1 cellular context compared by ENCODE assay signal in genomic region chr16:88193706-88194396, GRCh38.
TF ChIP-seq lines count a peak whose summit lies in the region.

No MANE protein-coding gene starts in this region.

TF ChIP-seq in H1, 55 proteins besides CTCF, POLR2A, EP300 and RAD21:
- TF ChIP-seq CREB1 (IDR thresholded peaks at IDR 0.05) = 0 out of 2 replicates have a peak, but pooled peaks have one; percentile 17
- TF ChIP-seq, protein P1, sequence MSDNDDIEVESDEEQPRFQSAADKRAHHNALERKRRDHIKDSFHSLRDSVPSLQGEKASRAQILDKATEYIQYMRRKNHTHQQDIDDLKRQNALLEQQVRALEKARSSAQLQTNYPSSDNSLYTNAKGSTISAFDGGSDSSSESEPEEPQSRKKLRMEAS (IDR thresholded peaks at IDR 0.05) = peak; percentile 19; the same call in 1 of the 2 replicates
